ENCODE assay signal across 1 cellular context in the genomic region with DNA sequence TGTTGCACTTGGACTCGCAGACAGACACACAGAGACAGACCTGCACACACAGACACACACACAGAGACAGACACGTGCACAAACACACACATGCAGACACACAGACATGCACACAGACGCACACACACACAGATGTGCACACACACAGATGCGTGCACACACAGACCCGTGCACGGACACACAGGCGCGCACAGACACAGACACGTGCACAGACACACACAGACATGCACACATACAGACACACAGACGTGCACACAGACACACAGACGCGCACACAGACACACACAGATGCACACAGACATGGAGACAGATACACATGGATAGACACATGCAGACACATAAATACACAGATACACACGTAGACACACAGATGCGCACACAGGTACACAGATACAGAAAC.
TF ChIP-seq lines count a peak whose summit lies in the region.

No MANE protein-coding gene starts in this region.

TF ChIP-seq in WTC11, 78 proteins besides CTCF, POLR2A, EP300 and RAD21 (continued from another document):
- TF ChIP-seq GABPB1 (CRISPR knock-in tag; IDR thresholded peaks at IDR 0.05) = no peak
- TF ChIP-seq, protein P1, sequence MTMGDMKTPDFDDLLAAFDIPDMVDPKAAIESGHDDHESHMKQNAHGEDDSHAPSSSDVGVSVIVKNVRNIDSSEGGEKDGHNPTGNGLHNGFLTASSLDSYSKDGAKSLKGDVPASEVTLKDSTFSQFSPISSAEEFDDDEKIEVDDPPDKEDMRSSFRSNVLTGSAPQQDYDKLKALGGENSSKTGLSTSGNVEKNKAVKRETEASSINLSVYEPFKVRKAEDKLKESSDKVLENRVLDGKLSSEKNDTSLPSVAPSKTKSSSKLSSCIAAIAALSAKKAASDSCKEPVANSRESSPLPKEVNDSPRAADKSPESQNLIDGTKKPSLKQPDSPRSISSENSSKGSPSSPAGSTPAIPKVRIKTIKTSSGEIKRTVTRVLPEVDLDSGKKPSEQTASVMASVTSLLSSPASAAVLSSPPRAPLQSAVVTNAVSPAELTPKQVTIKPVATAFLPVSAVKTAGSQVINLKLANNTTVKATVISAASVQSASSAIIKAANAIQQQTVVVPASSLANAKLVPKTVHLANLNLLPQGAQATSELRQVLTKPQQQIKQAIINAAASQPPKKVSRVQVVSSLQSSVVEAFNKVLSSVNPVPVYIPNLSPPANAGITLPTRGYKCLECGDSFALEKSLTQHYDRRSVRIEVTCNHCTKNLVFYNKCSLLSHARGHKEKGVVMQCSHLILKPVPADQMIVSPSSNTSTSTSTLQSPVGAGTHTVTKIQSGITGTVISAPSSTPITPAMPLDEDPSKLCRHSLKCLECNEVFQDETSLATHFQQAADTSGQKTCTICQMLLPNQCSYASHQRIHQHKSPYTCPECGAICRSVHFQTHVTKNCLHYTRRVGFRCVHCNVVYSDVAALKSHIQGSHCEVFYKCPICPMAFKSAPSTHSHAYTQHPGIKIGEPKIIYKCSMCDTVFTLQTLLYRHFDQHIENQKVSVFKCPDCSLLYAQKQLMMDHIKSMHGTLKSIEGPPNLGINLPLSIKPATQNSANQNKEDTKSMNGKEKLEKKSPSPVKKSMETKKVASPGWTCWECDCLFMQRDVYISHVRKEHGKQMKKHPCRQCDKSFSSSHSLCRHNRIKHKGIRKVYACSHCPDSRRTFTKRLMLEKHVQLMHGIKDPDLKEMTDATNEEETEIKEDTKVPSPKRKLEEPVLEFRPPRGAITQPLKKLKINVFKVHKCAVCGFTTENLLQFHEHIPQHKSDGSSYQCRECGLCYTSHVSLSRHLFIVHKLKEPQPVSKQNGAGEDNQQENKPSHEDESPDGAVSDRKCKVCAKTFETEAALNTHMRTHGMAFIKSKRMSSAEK (CRISPR knock-in tag; IDR thresholded peaks at IDR 0.05; ENCODE audit: borderline replicate concordance) = no peak
- no peak for TF ChIP-seq ZBTB21 (CRISPR knock-in tag; IDR thresholded peaks at IDR 0.05; ENCODE audit: borderline replicate concordance)
- no peak for TF ChIP-seq ZNF317 (CRISPR knock-in tag; IDR thresholded peaks at IDR 0.05; ENCODE audit: borderline replicate concordance, low read depth)
